Comparison of ENCODE assay signal across 22 cellular contexts in the genomic region with DNA sequence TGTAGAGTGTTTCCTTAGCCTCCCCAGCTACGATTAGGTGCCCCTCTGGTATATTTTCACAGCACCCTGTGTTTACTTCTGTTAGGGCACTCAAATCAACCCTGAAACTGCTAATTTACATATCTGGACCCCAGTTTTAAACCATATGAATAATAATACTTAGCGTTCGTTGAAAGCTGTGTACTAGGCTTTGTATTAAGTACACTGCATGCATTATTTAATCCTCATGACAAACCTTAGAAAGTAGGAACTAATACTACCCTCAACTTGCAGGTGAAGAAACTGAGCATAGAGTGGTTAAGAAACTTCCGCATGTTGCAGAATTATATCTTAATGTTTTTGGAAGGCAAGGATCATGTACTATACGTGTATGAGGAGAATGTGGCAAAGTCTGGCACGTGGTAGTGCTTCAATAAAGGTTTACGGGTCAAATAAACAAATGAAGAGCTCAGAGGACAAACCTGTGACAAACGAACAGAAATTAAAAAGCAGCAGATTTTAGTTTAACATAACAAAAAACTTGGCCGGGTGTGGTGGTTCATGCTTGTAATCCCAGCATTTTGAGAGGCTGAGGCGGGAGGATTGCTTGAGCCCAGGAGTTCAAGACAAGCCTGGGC.
"Had no signal": no experiment of that assay in that cellular context is flagged by ENCODE, and none has a peak within 500 bp of the region (broad histone marks: within the 10 kb centered on the region; RNA-seq: fewer than 3 reads in every experiment).

No MANE protein-coding gene starts in this region.

- DNase-seq: activated CD4-positive, alpha-beta T cell treated with anti-CD3 and anti-CD28 coated beads, Interleukin-2, amount 10 ng/mL, durations not matched to agents 24 days and 14 days; activated CD4-positive, alpha-beta T cell treated with anti-CD3 and anti-CD28 coated beads, Interleukin-2, amount 50 U/mL, for 4 hours; activated CD8-positive, alpha-beta T cell treated with anti-CD3 and anti-CD28 coated beads for 36 hours; activated gamma-delta T cell treated with Interleukin-2 at 50 U/mL for 16 hours; activated naive CD4-positive, alpha-beta T cell treated with anti-CD3 and anti-CD28 coated beads for 36 hours; activated naive CD8-positive, alpha-beta T cell treated with anti-CD3 and anti-CD28 coated beads, Interleukin-2, amount 50 U/mL, for 24 hours; activated T-cell treated with anti-CD3 and anti-CD28 coated beads, Interleukin-2, amount 50 U/mL, for 24 hours; anterior cingulate cortex; caudate nucleus; cerebellar nuclear complex; Karpas-422; NCI-H1105; NCI-H1417 treated with DMSO at 0.1 percent for 48 hours; NCI-H1694; NCI-H2029; NCI-H345; NCI-H526; NCI-H748 treated with DMSO at 0.1 percent for 48 hours; NK-92 treated with Interleukin-12 subunit alpha and Interleukin-12 subunit beta, amount 100 ng/mL, for 24 hours; OCI-M1; Right ventricle myocardium superior; T1000 had no signal

- ATAC-seq: activated CD8-positive, alpha-beta T cell treated with anti-CD3 and anti-CD28 coated beads for 36 hours; activated naive CD8-positive, alpha-beta T cell treated with anti-CD3 and anti-CD28 coated beads, Interleukin-2, amount 50 U/mL, for 24 hours had no signal
